Comparison of ENCODE assay signal across 8 cellular contexts in the genomic region with DNA sequence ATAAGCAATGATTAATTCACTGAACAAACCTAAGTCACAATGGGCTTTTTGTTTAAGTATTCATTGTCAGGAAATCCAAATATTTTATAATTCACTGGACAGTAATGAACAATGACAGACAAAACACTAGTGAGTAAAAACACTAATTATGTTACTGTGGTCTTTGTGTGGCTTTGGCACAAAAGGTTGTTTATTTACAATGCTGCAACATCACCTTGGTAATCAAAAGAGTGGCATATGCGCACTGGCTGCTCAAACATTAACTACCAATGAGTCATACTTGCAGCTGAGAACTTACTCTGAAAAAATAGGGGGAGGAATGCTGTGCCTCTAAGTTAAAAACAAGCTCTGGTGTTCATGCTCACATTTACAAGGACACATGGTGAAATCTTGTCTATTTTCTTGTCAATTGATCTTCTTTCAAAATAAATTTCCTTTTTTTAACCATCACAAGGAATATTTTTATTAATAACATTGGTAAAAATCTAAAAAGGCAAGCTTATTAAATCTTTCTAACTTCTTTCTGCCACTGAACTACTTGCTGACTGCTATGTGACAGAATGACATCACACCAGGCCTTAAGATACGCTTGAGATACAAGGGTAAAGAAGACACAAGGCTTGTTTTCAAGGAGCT.
DNase-seq lines count a peak whose midpoint lies in the region; ATAC-seq, FAIRE-seq and TF ChIP-seq lines count a peak whose summit lies in the region.

No MANE protein-coding gene starts in this region.

- no peaks in the 10 kb centered on the region for H3K23me2 ChIP-seq in H1 (ENCODE audit: low read depth, low read length)

- FAIRE-seq in HTR-8/SVneo (lab: Jason Lieb, UNC) (no peak), H1 (lab: Jason Lieb, UNC) (peak; percentile 45)

- H3K56ac ChIP-seq in H1 (replicated peaks; ENCODE audit: insufficient read length, low read depth, low read length) = no peak overlapping the region

- H3K79me2 ChIP-seq in H1 (ENCODE audit: control insufficient read depth in 1 of 2, insufficient read depth in 2 of 2, low read length in 2 of 2) = no peaks in the 10 kb centered on the region

- H4K8ac ChIP-seq in H1 (ENCODE audit: extremely low read depth, insufficient read depth, low read length) = no peak overlapping the region

- H3K4ac ChIP-seq in H1 (replicated peaks; ENCODE audit: insufficient read length, low read depth, low read length) = no peak overlapping the region

- peak; percentile 52 for ATAC-seq in GM21390 (IDR thresholded peaks at IDR 0.05; ENCODE audit: unreplicated experiment)

- H3K18ac ChIP-seq in H1 (ENCODE audit: extremely low read depth, low read length) = no peak overlapping the region

- H3K27me3 ChIP-seq in H1 (replicated peaks in 1 of 4; ENCODE audit: control insufficient read depth in 3 of 4, extremely low read depth in 1 of 4, insufficient read depth in 3 of 4, low read length in 3 of 4) (no peaks in the 10 kb centered on the region), muscle layer of duodenum (ENCODE audit: low read depth, low read length) (no peaks in the 10 kb centered on the region)

- no peak overlapping the region for H2BK5ac ChIP-seq in H1 (ENCODE audit: low read depth, low read length)

- H4K91ac ChIP-seq in H1 (replicated peaks; ENCODE audit: insufficient read length, low read length) = no peak overlapping the region

- no peak overlapping the region for H2BK12ac ChIP-seq in H1 (ENCODE audit: low read depth, low read length)

- no peak overlapping the region for H4K5ac ChIP-seq in H1 (ENCODE audit: insufficient read length, low read depth, low read length)

- no peaks in the 10 kb centered on the region; the same call in 1 of the 2 replicates for H3K79me1 ChIP-seq in H1 (ENCODE audit: low read depth, low read length)

- peak in 1 of 2 experiments; percentile 84; a peak in 1 of 3 replicates for TF ChIP-seq EP300 in H1 (IDR thresholded peaks at IDR 0.05; ENCODE audit: borderline replicate concordance in 1 of 2, low read depth in 2 of 2, low read length in 2 of 2)

- peak overlapping the region; percentile 63 for H3K27ac ChIP-seq in RWPE1
- peak overlapping the region; percentile 40; the same call in 1 of the 2 replicates for H3K27ac ChIP-seq in H1 (ENCODE audit: low read depth, low read length)
- H3K27ac ChIP-seq in muscle layer of duodenum (ENCODE audit: low read length) = peak overlapping the region; percentile 58

- TF ChIP-seq CTCF in RWPE1 (conservative IDR thresholded peaks at IDR 0.05; ENCODE audit: low read depth) = no peak
- no peak for TF ChIP-seq CTCF in H1 (IDR thresholded peaks at IDR 0.05; ENCODE audit: control extremely low read depth in 1 of 3, insufficient read depth in 1 of 3, low read depth in 1 of 3, low read length in 3 of 3)

- H4K20me1 ChIP-seq in H1 (replicated peaks in 1 of 2; ENCODE audit: control insufficient read depth in 1 of 2, insufficient read depth in 2 of 2, low read length in 2 of 2) = no peaks in the 10 kb centered on the region

- H2AK5ac ChIP-seq in H1 (ENCODE audit: low read depth, low read length) = no peak overlapping the region

- no peak for TF ChIP-seq POLR2A in H1 (IDR thresholded peaks at IDR 0.05; ENCODE audit: control extremely low read depth in 1 of 2, low read depth in 2 of 2, low read length in 2 of 2)

- no peak overlapping the region for H2BK20ac ChIP-seq in H1 (ENCODE audit: low read length)

- H3K9me3 ChIP-seq in H1 (ENCODE audit: insufficient read depth in 2 of 2, low read depth in 1 of 2, low read length in 1 of 2) (no peaks in the 10 kb centered on the region), muscle layer of duodenum (ENCODE audit: control insufficient read depth in 1 of 2, low read length in 2 of 2) (no peaks in the 10 kb centered on the region)

- no peak overlapping the region for H3K14ac ChIP-seq in H1 (ENCODE audit: insufficient read length)

- 70% methylated on average over 2 of the region's 2 CpGs; no CpG with 5 or more reads in 1 of the 2 experiments for WGBS in H1 (ENCODE audit: extremely low coverage in 1 of 2, insufficient coverage in 1 of 2, insufficient read length in 1 of 2, insufficient replicate concordance in 2 of 2, low coverage in 1 of 2, low lambda C conversion rate in 2 of 2, missing lambda C conversion rate in 1 of 2), 2 experiments

- peak overlapping the region in 1 of 2 experiments; percentile 5; a peak in 1 of 4 replicates for H3K4me2 ChIP-seq in H1 (ENCODE audit: insufficient read depth in 1 of 2, low read depth in 2 of 2, low read length in 2 of 2)

- H3K4me1 ChIP-seq in H1 (replicated peaks in 1 of 4; ENCODE audit: control insufficient read depth in 3 of 4, insufficient read depth in 4 of 4, low read length in 3 of 4) (peaks cover 0 to 12% (median 5%) of the 10 kb centered on the region in 4 experiments; a peak in 5 of 7 replicates), muscle layer of duodenum (ENCODE audit: control insufficient read depth in 1 of 2, insufficient read depth in 2 of 2, low read length in 2 of 2) (peaks cover 0 to 5% of the 10 kb centered on the region in 2 donors)

- CTCF ChIA-PET in RWPE1 (lab: Yijun Ruan, JAX) (no interaction called here), H1 (lab: Charles Lee; ENCODE audit: partially characterized antibody) (interaction anchor here (1.0 to 1.2 kb wide), 3 partner anchors 9 to 26 kb away, joined by 3 to 5 read pairs (median 3); no protein-coding TSS in a partner anchor)

- H3K23ac ChIP-seq in H1 (ENCODE audit: insufficient read length) = no peak overlapping the region

- H2BK15ac ChIP-seq in H1 (ENCODE audit: low read length) = no peak overlapping the region

- H2AFZ ChIP-seq in H1 (ENCODE audit: low read length) = no peak overlapping the region

- TF ChIP-seq RAD21 in H1 (IDR thresholded peaks at IDR 0.05 in 1 of 2, conservative IDR thresholded peaks at IDR 0.05 in 1 of 2; ENCODE audit: low read depth in 2 of 2, low read length in 2 of 2) = no peak

- POLR2A ChIA-PET in RWPE1 (lab: Yijun Ruan, JAX; ENCODE audit: low non-redundant PET) (no interaction called here), H1 (lab: Charles Lee; ENCODE audit: partially characterized antibody) (interaction anchor here (1.0 kb wide), 1 partner anchor 23 kb away, joined by 3 read pairs; no protein-coding TSS in a partner anchor)

- H3K4me3 ChIP-seq in H1 (ENCODE audit: extremely low read depth in 1 of 4, insufficient read depth in 2 of 4, low read depth in 3 of 4, low read length in 4 of 4) (no peak overlapping the region; a peak in 1 of 8 replicates), muscle layer of duodenum (ENCODE audit: low read depth in 1 of 2, low read length in 2 of 2) (no peak overlapping the region)

- H2BK120ac ChIP-seq in H1 (replicated peaks; ENCODE audit: low read depth, low read length) = no peak overlapping the region

- DNase-seq in NCI-H345 (lab: John Stamatoyannopoulos, UW) (peak; percentile 63), NCI-H345 treated with DMSO at 0.1 percent for 48 hours (lab: John Stamatoyannopoulos, UW; ENCODE audit: unreplicated experiment) (no peak), HTR-8/SVneo (ENCODE audit: insufficient read length, low spot score) (peak; percentile 75), RWPE1 (ENCODE audit: low spot score) (peak; percentile 87), H1 (ENCODE audit: low read depth in 1 of 2, low spot score in 2 of 2) (peak in 1 of 2 experiments; percentile 9), DMS79 (lab: John Stamatoyannopoulos, UW) (no peak)

- H3K36me3 ChIP-seq in H1 (ENCODE audit: control insufficient read depth in 2 of 4, insufficient read depth in 4 of 4, low read length in 3 of 4) (no peaks in the 10 kb centered on the region), muscle layer of duodenum (ENCODE audit: control insufficient read depth in 1 of 2, insufficient read depth in 2 of 2, low read length in 2 of 2) (peaks cover 0 to 6% of the 10 kb centered on the region in 2 donors)

- H3K9ac ChIP-seq in H1 (replicated peaks in 1 of 4; ENCODE audit: extremely low read depth in 1 of 4, low read depth in 3 of 4, low read length in 3 of 4) = no peak overlapping the region

TF ChIP-seq in H1, 55 proteins besides CTCF, POLR2A, EP300 and RAD21:
- TF ChIP-seq JUND (IDR thresholded peaks at IDR 0.05; ENCODE audit: low read length) (peak; percentile 95), JUN (IDR thresholded peaks at IDR 0.05; ENCODE audit: low read depth, low read length) (peak; percentile 68), SP1 (IDR thresholded peaks at IDR 0.05; ENCODE audit: low read depth, low read length) (peak; percentile 48; the same call in 1 of the 2 replicates), TCF12 (IDR thresholded peaks at IDR 0.05; ENCODE audit: low read depth, low read length) (peak; percentile 72; the same call in 1 of the 2 replicates), RBBP5 (IDR thresholded peaks at IDR 0.05; ENCODE audit: borderline replicate concordance, low read depth, low read length) (no peak)

Comparison
In these comparisons a context has a peak if more than half of its experiments do, and no peak if none do; other contexts are left out.
1. DNase-seq: peak in NCI-H345 (single experiment), HTR-8/SVneo (single experiment) and RWPE1 (single experiment); none in NCI-H345 treated with DMSO at 0.1 percent for 48 hours (single experiment) and DMS79 (single experiment).
2. Peak in every context shown above with its lines, with median percentiles within 50 percentile points of each other: H3K27ac ChIP-seq.